Comparison of ENCODE assay signal across 8 cellular contexts in the genomic region with DNA sequence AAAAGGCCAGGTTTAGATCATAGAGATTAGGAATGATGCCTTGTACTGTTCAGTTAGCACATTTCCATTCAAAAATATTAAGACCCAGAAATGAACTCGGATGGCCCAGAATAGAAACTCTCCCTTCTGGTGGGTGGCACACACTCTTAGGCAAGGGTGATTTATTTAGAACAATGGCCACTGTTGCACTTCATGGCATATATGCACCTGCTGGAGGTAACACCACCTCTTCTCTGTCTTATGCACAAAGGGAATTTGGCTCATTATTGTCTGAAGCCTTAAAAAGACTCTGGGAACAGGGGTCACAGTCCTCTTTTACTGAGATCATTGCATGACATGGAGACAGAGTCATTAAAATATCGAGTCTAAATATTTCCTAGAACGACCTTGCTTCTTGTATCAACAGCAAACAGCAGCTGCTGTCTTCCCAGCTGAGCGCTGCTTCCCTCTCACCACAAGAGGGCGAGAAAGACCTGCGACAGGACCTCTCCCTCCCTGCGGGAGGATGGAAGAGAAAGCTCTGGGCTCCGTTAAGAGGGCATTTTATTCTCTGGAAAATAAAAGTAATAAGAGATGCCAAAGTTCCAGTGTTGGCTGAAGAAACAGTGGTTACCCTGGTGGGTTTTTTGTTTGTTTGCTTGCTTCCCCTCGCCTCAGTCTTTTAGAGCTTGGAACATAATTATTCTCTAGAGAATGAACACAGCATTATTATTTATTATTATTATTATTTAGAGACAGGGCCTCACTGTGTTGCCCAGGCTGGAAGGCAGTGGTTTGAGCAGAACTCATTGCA. TPM values are rescaled to one million over a fixed set of nuclear protein-coding genes. Genes with fewer than 3 reads are reported as not detected.
DNase-seq lines count a peak whose midpoint lies in the region; ATAC-seq and TF ChIP-seq lines count a peak whose summit lies in the region.

No MANE protein-coding gene starts in this region.

- H3K36me3 ChIP-seq in gastrocnemius medialis = no peaks in the 10 kb centered on the region

- H3K4me3 ChIP-seq in astrocyte of the cerebellum (ENCODE audit: low read depth, low read length) (no peak overlapping the region), gastrocnemius medialis (no peak overlapping the region)

- H3K4me1 ChIP-seq in gastrocnemius medialis = peaks cover 4 to 7% of the 10 kb centered on the region in 2 donors

- no peak overlapping the region for H3K27ac ChIP-seq in gastrocnemius medialis

- in situ Hi-C loops in astrocyte of the cerebellum (cut with HindIII; ENCODE audit: low sequenced_read_pairs) = no loop called here
- in situ Hi-C loops in gastrocnemius medialis (cut with MboI; ENCODE audit: low sequenced_read_pairs in 4 of 4) = loop anchor here (5.0 to 10.0 kb wide), 2 partner anchors 329 to 641 kb away; no protein-coding TSS in a partner anchor

- peak; percentile 60 for DNase-seq in activated gamma-delta T cell treated with Interleukin-2 at 50 U/mL for 16 hours
- DNase-seq in activated gamma-delta T cell (lab: John Stamatoyannopoulos, UW) = no peak
- peak; percentile 20 to 29 for DNase-seq in NCI-H187 (lab: John Stamatoyannopoulos, UW)
- DNase-seq in T-helper 9 cell = peak; percentile 49
- DNase-seq in astrocyte of the cerebellum (ENCODE audit: low read depth) = peak; percentile 77
- peak; percentile 78 for DNase-seq in hepatic stellate cell (ENCODE audit: low spot score)
- peak; percentile 59 to 62 for DNase-seq in gastrocnemius medialis

- TF ChIP-seq CTCF in astrocyte of the cerebellum (IDR thresholded peaks at IDR 0.05; ENCODE audit: low read depth, low read length, missing control alignments) = peak; percentile 99
- peak; percentile 85 to 96 (median 88) for TF ChIP-seq CTCF in gastrocnemius medialis (IDR thresholded peaks at IDR 0.05 in 4 of 5, conservative IDR thresholded peaks at IDR 0.05 in 1 of 5)

- H3K27me3 ChIP-seq in gastrocnemius medialis = peaks cover 11 to 15% (median 14%) of the 10 kb centered on the region in 3 donors

- peak; percentile 79 for ATAC-seq in HG02852 (IDR thresholded peaks at IDR 0.05; ENCODE audit: unreplicated experiment)
- peak; percentile 83 to 93 for ATAC-seq in gastrocnemius medialis

- no peaks in the 10 kb centered on the region for H3K9me3 ChIP-seq in gastrocnemius medialis

- intact Hi-C loops in gastrocnemius medialis (cut with DNase I; ENCODE audit: low total_unique reads) = loop anchor here (1.0 to 5.0 kb wide), 3 partner anchors 328 to 641 kb away; no protein-coding TSS in a partner anchor

- no peak for TF ChIP-seq POLR2A in gastrocnemius medialis (IDR thresholded peaks at IDR 0.05)

RNA-seq across cellular contexts. Expression of a gene that starts 13.5 kb away (rescaled TPM):
- 1 to 10 TPM in 1 of 4 donors, under 1 TPM in 2, not detected in 1; 0.31 to 1.8 (median 0.82) TPM for total RNA-seq in gastrocnemius medialis
